In the genomic region with DNA sequence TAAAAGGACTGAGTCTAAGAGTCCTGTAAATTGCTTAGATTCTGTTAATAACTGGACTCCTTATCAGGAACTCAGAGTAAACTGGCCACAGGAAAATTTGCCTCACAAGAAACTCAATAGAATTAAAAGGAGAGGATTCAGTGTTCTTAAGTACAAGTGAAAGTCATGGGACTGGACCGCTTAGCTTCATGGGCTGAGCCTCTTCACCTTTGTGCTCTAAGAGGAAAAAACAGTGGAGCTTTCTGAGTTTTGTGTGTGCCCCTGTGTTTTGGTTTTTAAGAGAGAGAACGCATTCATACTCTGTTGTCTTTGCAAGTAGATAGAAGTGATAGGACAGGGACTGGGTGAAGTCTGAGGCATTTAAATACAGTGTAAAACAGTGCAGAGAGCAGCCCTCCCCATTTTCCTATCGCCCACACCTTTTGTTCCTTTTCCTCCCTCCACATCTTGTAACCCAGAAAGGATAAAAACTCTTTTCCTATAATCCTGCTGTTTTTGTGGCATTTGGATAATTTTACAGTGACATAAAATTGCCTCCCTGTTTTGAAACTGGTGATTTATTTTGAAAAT, we compare ENCODE assay signal across 2 cellular contexts.
TF ChIP-seq lines count a peak whose summit lies in the region.

No MANE protein-coding gene starts in this region.

TF ChIP-seq in IMR-90, 13 proteins besides CTCF, POLR2A, EP300 and RAD21:
- TF ChIP-seq FOS (IDR thresholded peaks at IDR 0.05; ENCODE audit: low read depth, low read length), result no peak
- no peak for TF ChIP-seq MXI1 (IDR thresholded peaks at IDR 0.05; ENCODE audit: borderline replicate concordance, low read depth, low read length)
- no peak for TF ChIP-seq MAZ (IDR thresholded peaks at IDR 0.05; ENCODE audit: borderline replicate concordance, low read depth, low read length)
- no peak for TF ChIP-seq MAFK (IDR thresholded peaks at IDR 0.05; ENCODE audit: low read depth, low read length)
- TF ChIP-seq CEBPB (IDR thresholded peaks at IDR 0.05; ENCODE audit: low read depth, low read length), result no peak
- no peak for TF ChIP-seq NFE2L2 (IDR thresholded peaks at IDR 0.05; ENCODE audit: low read depth, low read length)
- TF ChIP-seq RFX5 (IDR thresholded peaks at IDR 0.05; ENCODE audit: low read depth, low read length), result no peak

TF ChIP-seq in HepG2, 621 proteins besides CTCF, POLR2A, EP300 and RAD21:
- no peak for TF ChIP-seq ZNF564 (CRISPR knock-in tag; IDR thresholded peaks at IDR 0.05)
- TF ChIP-seq, protein P1, sequence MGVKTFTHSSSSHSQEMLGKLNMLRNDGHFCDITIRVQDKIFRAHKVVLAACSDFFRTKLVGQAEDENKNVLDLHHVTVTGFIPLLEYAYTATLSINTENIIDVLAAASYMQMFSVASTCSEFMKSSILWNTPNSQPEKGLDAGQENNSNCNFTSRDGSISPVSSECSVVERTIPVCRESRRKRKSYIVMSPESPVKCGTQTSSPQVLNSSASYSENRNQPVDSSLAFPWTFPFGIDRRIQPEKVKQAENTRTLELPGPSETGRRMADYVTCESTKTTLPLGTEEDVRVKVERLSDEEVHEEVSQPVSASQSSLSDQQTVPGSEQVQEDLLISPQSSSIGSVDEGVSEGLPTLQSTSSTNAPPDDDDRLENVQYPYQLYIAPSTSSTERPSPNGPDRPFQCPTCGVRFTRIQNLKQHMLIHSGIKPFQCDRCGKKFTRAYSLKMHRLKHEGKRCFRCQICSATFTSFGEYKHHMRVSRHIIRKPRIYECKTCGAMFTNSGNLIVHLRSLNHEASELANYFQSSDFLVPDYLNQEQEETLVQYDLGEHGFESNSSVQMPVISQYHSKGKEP (CRISPR knock-in tag; IDR thresholded peaks at IDR 0.05), result no peak
- TF ChIP-seq ZNF607 (CRISPR knock-in tag; IDR thresholded peaks at IDR 0.05; ENCODE audit: borderline replicate concordance), result no peak
